In the genomic region with DNA sequence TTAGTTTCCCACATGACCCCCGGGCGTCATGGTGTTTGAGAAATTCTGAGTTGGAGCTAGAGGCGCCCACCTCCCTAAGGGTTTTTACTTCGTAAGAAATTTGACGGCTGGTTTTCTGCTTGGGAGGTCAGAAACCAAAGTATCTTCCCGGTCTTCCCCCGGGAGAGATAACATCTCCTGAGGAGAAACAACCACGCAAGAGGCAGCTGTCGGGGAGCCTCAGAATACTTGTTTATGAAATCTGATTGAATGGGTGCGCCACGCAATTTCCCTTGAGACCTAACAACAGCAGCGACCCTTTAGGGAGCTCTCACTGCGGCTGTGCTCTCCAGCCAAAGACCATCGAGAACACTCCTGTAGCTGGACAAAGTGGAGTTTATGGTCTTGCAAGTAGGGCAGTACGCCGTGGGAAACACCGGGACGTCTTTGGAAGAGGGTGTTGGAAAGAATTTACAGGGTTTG, we compare ENCODE assay signal across 8 cellular contexts. TPM values are rescaled to one million over a fixed set of nuclear protein-coding genes. Genes with fewer than 3 reads are reported as not detected.
DNase-seq lines count a peak whose midpoint lies in the region; ATAC-seq, FAIRE-seq and TF ChIP-seq lines count a peak whose summit lies in the region.

No MANE protein-coding gene starts in this region.

- H3K36me3 ChIP-seq in MM.1S (replicated peaks; ENCODE audit: insufficient read depth, low read length) (0 out of 2 replicates have a peak, but pooled peaks cover 11% of the 10 kb centered on the region), gastroesophageal sphincter (peaks cover 0 to 12% of the 10 kb centered on the region in 2 donors), pancreas (no peaks in the 10 kb centered on the region)

- H3K4me1 ChIP-seq in MM.1S (ENCODE audit: low read length), result peaks cover 14% of the 10 kb centered on the region
- H3K4me1 ChIP-seq in gastroesophageal sphincter, result peaks cover 3 to 45% (median 17%) of the 10 kb centered on the region in 3 donors
- peaks cover 11 to 28% (median 20%) of the 10 kb centered on the region in 3 donors for H3K4me1 ChIP-seq in pancreas

- H3K4me1 Mint-ChIP-seq in activated T-cell treated with anti-CD3 and anti-CD28 coated beads, Interleukin-2, amount 50 U/mL, for 4 hours (ENCODE audit: low read depth), result peaks cover 32% of the 10 kb centered on the region

- TF ChIP-seq EP300 in gastroesophageal sphincter (IDR thresholded peaks at IDR 0.05), result no peak

- peak overlapping the region; percentile 46; the same call in 1 of the 2 replicates for H3K27ac ChIP-seq in MM.1S (ENCODE audit: low read length)
- peak overlapping the region; percentile 66 to 97 (median 96) for H3K27ac ChIP-seq in gastroesophageal sphincter
- H3K27ac ChIP-seq in pancreas, result peak overlapping the region; percentile 53 to 98 (median 92)

- peaks cover 44% of the 10 kb centered on the region for H3K79me2 ChIP-seq in MM.1S (ENCODE audit: low read length)

- peak overlapping the region; percentile 87 for H3K4me3 Mint-ChIP-seq in activated T-cell treated with anti-CD3 and anti-CD28 coated beads, Interleukin-2, amount 50 U/mL, for 4 hours

- H2AFZ ChIP-seq in MM.1S (ENCODE audit: low read length), result peak overlapping the region; percentile 95

- peaks cover 25% of the 10 kb centered on the region for H4K20me1 ChIP-seq in MM.1S (ENCODE audit: insufficient read depth, low read length)

- no peaks in the 10 kb centered on the region for H3K27me3 Mint-ChIP-seq in activated T-cell treated with anti-CD3 and anti-CD28 coated beads, Interleukin-2, amount 50 U/mL, for 4 hours (ENCODE audit: low read depth)

- TF ChIP-seq POLR2A in gastroesophageal sphincter (IDR thresholded peaks at IDR 0.05), result no peak

- H3F3A ChIP-seq in MM.1S (ENCODE audit: insufficient read depth, low read length), result peaks cover 13% of the 10 kb centered on the region

- no peaks in the 10 kb centered on the region for H3K9me3 Mint-ChIP-seq in activated T-cell treated with anti-CD3 and anti-CD28 coated beads, Interleukin-2, amount 50 U/mL, for 4 hours

- H3K27me3 ChIP-seq in MM.1S (replicated peaks; ENCODE audit: insufficient read depth, low read length) (no peaks in the 10 kb centered on the region), gastroesophageal sphincter (no peaks in the 10 kb centered on the region), pancreas (no peaks in the 10 kb centered on the region)

- intact Hi-C loops in pancreas (cut with DNase I), result no loop called here

- peaks cover 15% of the 10 kb centered on the region for H3K36me3 Mint-ChIP-seq in activated T-cell treated with anti-CD3 and anti-CD28 coated beads, Interleukin-2, amount 50 U/mL, for 4 hours (ENCODE audit: insufficient read depth)

- DNase-seq in stimulated activated CD4-positive, alpha-beta T cell treated with anti-CD3 and anti-CD28 coated beads, Interleukin-4, amount 100 ng/mL, for 1 hour, result peak; percentile 13
- DNase-seq in stimulated activated CD4-positive, alpha-beta T cell treated with anti-CD3 and anti-CD28 coated beads, Interleukin-12 subunit alpha, Interleukin-12 subunit beta, amount 100 ng/mL, for 4 hours, result no peak
- DNase-seq in MM.1S (peak; percentile 29), pancreas (peak in 2 of 6 donors; percentile 36 to 48), NCI-H187 (lab: John Stamatoyannopoulos, UW) (no peak)
- no peak for DNase-seq in activated T-cell treated with anti-CD3 and anti-CD28 coated beads, Interleukin-2, amount 50 U/mL, for 4 hours

- no peaks in the 10 kb centered on the region for H3K9me3 ChIP-seq in MM.1S (replicated peaks; ENCODE audit: insufficient read depth, low read length)
- H3K9me3 ChIP-seq in gastroesophageal sphincter, result no peaks in the 10 kb centered on the region
- H3K9me3 ChIP-seq in pancreas, result no peaks in the 10 kb centered on the region

- ATAC-seq in activated T-cell treated with anti-CD3 and anti-CD28 coated beads, Interleukin-2, amount 50 U/mL, for 4 hours, result no peak
- ATAC-seq in gastroesophageal sphincter, result no peak
- peak in 3 of 4 donors; percentile 1 to 20 (median 13) for ATAC-seq in pancreas
- ATAC-seq in HG02642 (IDR thresholded peaks at IDR 0.05; ENCODE audit: poor library complexity, unreplicated experiment), result no peak

- 0 to 6% methylated on average over 3 to 9 of the region's 18 CpGs for WGBS in gastroesophageal sphincter (ENCODE audit: low coverage in 1 of 2), 2 donors
- 0 to 2% methylated on average over 18 of the region's 18 CpGs for WGBS in pancreas, 2 donors

- FAIRE-seq in pancreas (lab: Jason Lieb, UNC), result no peak

- TF ChIP-seq CTCF in MM.1S (IDR thresholded peaks at IDR 0.05; ENCODE audit: low read length), result no peak
- TF ChIP-seq CTCF in gastroesophageal sphincter (IDR thresholded peaks at IDR 0.05), result no peak
- no peak for TF ChIP-seq CTCF in pancreas (IDR thresholded peaks at IDR 0.05)

- peak overlapping the region; percentile 97 for H3K4me2 ChIP-seq in MM.1S (ENCODE audit: low read depth, low read length)

- H3K9me2 ChIP-seq in MM.1S (replicated peaks; ENCODE audit: insufficient read depth, low read length), result no peaks in the 10 kb centered on the region

- peak overlapping the region; percentile 61 for H3K9ac ChIP-seq in MM.1S (ENCODE audit: low read length)

- H3K4me3 ChIP-seq in MM.1S (ENCODE audit: low read length) (peak overlapping the region; percentile 73), gastroesophageal sphincter (peak overlapping the region; percentile 86 to 96), pancreas (peak overlapping the region; percentile 3 to 98 (median 85))

RNA-seq across cellular contexts. Expression of gene EIF2S2, which starts 0.6 kb away (rescaled TPM):
- 100 to 1,000 TPM; 128 to 132 (median 130) TPM for total RNA-seq in activated T-cell treated with anti-CD3 and anti-CD28 coated beads, Interleukin-2, amount 50 U/mL, for 4 hours
- 10 to 100 TPM; 44.4 to 65.6 (median 56.8) TPM for total RNA-seq in gastroesophageal sphincter
- total RNA-seq in pancreas, result 10 to 100 TPM; 19.2 to 52.3 (median 24.9) TPM
- polyA plus RNA-seq in pancreas, result 10 to 100 TPM; 14.3 to 27.5 TPM

Comparison
In these comparisons a context has a peak if more than half of its experiments do, and no peak if none do; other contexts are left out.
1. DNase-seq: peak in stimulated activated CD4-positive, alpha-beta T cell treated with anti-CD3 and anti-CD28 coated beads, Interleukin-4, amount 100 ng/mL, for 1 hour (single experiment) and MM.1S (single experiment); none in stimulated activated CD4-positive, alpha-beta T cell treated with anti-CD3 and anti-CD28 coated beads, Interleukin-12 subunit alpha, Interleukin-12 subunit beta, amount 100 ng/mL, for 4 hours (single experiment), activated T-cell treated with anti-CD3 and anti-CD28 coated beads, Interleukin-2, amount 50 U/mL, for 4 hours (single experiment) and NCI-H187 (0 of 2).
2. H3K27ac ChIP-seq: peak in every context shown above with its lines; median percentile 96 in gastroesophageal sphincter; 92 in pancreas; 46 in MM.1S.
3. ATAC-seq: peak in pancreas (3 of 4); none in activated T-cell treated with anti-CD3 and anti-CD28 coated beads, Interleukin-2, amount 50 U/mL, for 4 hours (0 of 2), gastroesophageal sphincter (single experiment) and HG02642 (single experiment).
4. Peak in every context shown above with its lines, with median percentiles within 50 percentile points of each other: H3K4me3 ChIP-seq.